1 cellular context compared by ENCODE assay signal in genomic region chr4:113762061-113762850, GRCh38.
A peak's percentile ranks its signal among the peaks of the same experiment; 100 is the strongest.
TF ChIP-seq lines count a peak whose summit lies in the region.

No MANE protein-coding gene starts in this region.

TF ChIP-seq in K562, 482 proteins besides CTCF, POLR2A, EP300 and RAD21 (continued from another document and continues in another):
- no peak for TF ChIP-seq RBM15 (IDR thresholded peaks at IDR 0.05; ENCODE audit: insufficient read depth, low read length)
- no peak for TF ChIP-seq OTX1 (CRISPR knock-in tag; IDR thresholded peaks at IDR 0.05)
- no peak for TF ChIP-seq TSHZ1 (CRISPR knock-in tag; IDR thresholded peaks at IDR 0.05)
- TF ChIP-seq MTF1 (CRISPR knock-in tag; IDR thresholded peaks at IDR 0.05; ENCODE audit: borderline replicate concordance): no peak
- TF ChIP-seq HOXB6 (CRISPR knock-in tag; IDR thresholded peaks at IDR 0.05; ENCODE audit: borderline replicate concordance): no peak
- TF ChIP-seq TFAP4 (CRISPR knock-in tag; IDR thresholded peaks at IDR 0.05; ENCODE audit: borderline replicate concordance): peak; percentile 52
- no peak for TF ChIP-seq FOXA3 (CRISPR knock-in tag; conservative IDR thresholded peaks at IDR 0.05 in 1 of 2, IDR thresholded peaks at IDR 0.05 in 1 of 2)
- peak; percentile 66 for TF ChIP-seq RBFOX2 (IDR thresholded peaks at IDR 0.05; ENCODE audit: low read depth, low read length)
- no peak for TF ChIP-seq PKNOX1 (IDR thresholded peaks at IDR 0.05)
- no peak for TF ChIP-seq ZBTB7A (IDR thresholded peaks at IDR 0.05; ENCODE audit: borderline replicate concordance, control insufficient read depth, low read depth, low read length)
- no peak for TF ChIP-seq CLOCK (CRISPR knock-in tag; IDR thresholded peaks at IDR 0.05; ENCODE audit: borderline replicate concordance)
- no peak for TF ChIP-seq BACH1 (tag; IDR thresholded peaks at IDR 0.05)
- no peak for TF ChIP-seq THAP12 (CRISPR knock-in tag; IDR thresholded peaks at IDR 0.05)
- TF ChIP-seq USF1 (CRISPR knock-in tag; IDR thresholded peaks at IDR 0.05): peak; percentile 91
- no peak for TF ChIP-seq CREBBP (IDR thresholded peaks at IDR 0.05; ENCODE audit: low read depth, low read length)
- peak; percentile 20 for TF ChIP-seq PHF20 (IDR thresholded peaks at IDR 0.05; ENCODE audit: partially characterized antibody)
- TF ChIP-seq CTBP1 (IDR thresholded peaks at IDR 0.05; ENCODE audit: borderline replicate concordance): no peak
- no peak for TF ChIP-seq MEIS2 (IDR thresholded peaks at IDR 0.05; ENCODE audit: partially characterized antibody)
- TF ChIP-seq CHD7 (IDR thresholded peaks at IDR 0.05; ENCODE audit: low read depth, low read length): no peak
- no peak for TF ChIP-seq TCF3 (CRISPR knock-in tag; IDR thresholded peaks at IDR 0.05)
- TF ChIP-seq DLX4 (CRISPR knock-in tag; IDR thresholded peaks at IDR 0.05): no peak
- no peak for TF ChIP-seq TBP (optimal IDR thresholded peaks at IDR 0.05; ENCODE audit: low read depth, low read length)
- TF ChIP-seq THAP7 (CRISPR knock-in tag; IDR thresholded peaks at IDR 0.05): no peak
- no peak for TF ChIP-seq GTF2A2 (tag; IDR thresholded peaks at IDR 0.05)
- peak; percentile 41; the same call in 1 of the 2 replicates for TF ChIP-seq CBFA2T2 (conservative IDR thresholded peaks at IDR 0.05)
- peak; percentile 89 for TF ChIP-seq RAD51 (IDR thresholded peaks at IDR 0.05; ENCODE audit: borderline replicate concordance, low read depth)
- TF ChIP-seq ZBTB1 (CRISPR knock-in tag; IDR thresholded peaks at IDR 0.05; ENCODE audit: borderline replicate concordance, low read depth): no peak
- no peak for TF ChIP-seq HNRNPUL1 (IDR thresholded peaks at IDR 0.05; ENCODE audit: low read length)
- no peak for TF ChIP-seq CREB1 (IDR thresholded peaks at IDR 0.05)
- TF ChIP-seq CREB1 (CRISPR knock-in tag; IDR thresholded peaks at IDR 0.05): peak; percentile 80
